Comparison of ENCODE assay signal across 8 cellular contexts in genomic region chr5:179624841-179625271, GRCh38. TPM values are rescaled to one million over a fixed set of nuclear protein-coding genes. Genes with fewer than 3 reads are reported as not detected.
DNase-seq lines count a peak whose midpoint lies in the region; ATAC-seq, FAIRE-seq and TF ChIP-seq lines count a peak whose summit lies in the region.

No MANE protein-coding gene starts in this region.

- H3K9me3 Mint-ChIP-seq in T-helper 2 cell treated with Interferon-gamma antibody and Interleukin-4, amounts not matched to agents 5 μg/mL and 100 μg/mL, for 36 hours = no peaks in the 10 kb centered on the region

- no peak for ATAC-seq in HG03342 (IDR thresholded peaks at IDR 0.05; ENCODE audit: unreplicated experiment)
- no peak for ATAC-seq in GM19452 (IDR thresholded peaks at IDR 0.05; ENCODE audit: unreplicated experiment)

- TF ChIP-seq CTCF in WERI-Rb-1 (IDR thresholded peaks at IDR 0.05; ENCODE audit: low read depth, low read length) = no peak

- H3K27ac ChIP-seq in WERI-Rb-1 (peak overlapping the region; percentile 96), iPS-18a (ENCODE audit: low read length) (no peak overlapping the region), stomach smooth muscle (ENCODE audit: low read length) (peak overlapping the region; percentile 99)

- peak overlapping the region; percentile 100 for H3K27ac Mint-ChIP-seq in T-helper 2 cell treated with Interferon-gamma antibody and Interleukin-4, amounts not matched to agents 5 μg/mL and 100 μg/mL, for 36 hours

- peak overlapping the region; percentile 98 for H3K4me3 Mint-ChIP-seq in T-helper 2 cell treated with Interferon-gamma antibody and Interleukin-4, amounts not matched to agents 5 μg/mL and 100 μg/mL, for 36 hours

- FAIRE-seq in frontal cortex (lab: Jason Lieb, UNC) = no peak

- peaks cover 26% of the 10 kb centered on the region for H3K4me1 Mint-ChIP-seq in T-helper 2 cell treated with Interferon-gamma antibody and Interleukin-4, amounts not matched to agents 5 μg/mL and 100 μg/mL, for 36 hours (ENCODE audit: low read depth)

- H3K27me3 ChIP-seq in WERI-Rb-1 (ENCODE audit: insufficient read depth, low read depth, severe bottlenecking) (no peaks in the 10 kb centered on the region), iPS-18a (ENCODE audit: control insufficient read depth, insufficient read depth, low read length) (no peaks in the 10 kb centered on the region), stomach smooth muscle (ENCODE audit: control insufficient read depth in 1 of 2, insufficient read depth in 2 of 2, low read length in 2 of 2) (no peaks in the 10 kb centered on the region)

- H3K9ac ChIP-seq in iPS-18a (ENCODE audit: low read length) = peak overlapping the region; percentile 99
- peak overlapping the region; percentile 93 to 98 for H3K9ac ChIP-seq in stomach smooth muscle (ENCODE audit: low read length in 2 of 2)

- H3K36me3 ChIP-seq in WERI-Rb-1 = peaks cover 33% of the 10 kb centered on the region
- H3K36me3 ChIP-seq in iPS-18a (ENCODE audit: control insufficient read depth, low read depth, low read length) = peaks cover 27% of the 10 kb centered on the region
- H3K36me3 ChIP-seq in stomach smooth muscle (ENCODE audit: control insufficient read depth in 2 of 2, insufficient read depth in 2 of 2, low read length in 2 of 2) = peaks cover 12 to 21% of the 10 kb centered on the region in 2 donors

- H3K27me3 Mint-ChIP-seq in T-helper 2 cell treated with Interferon-gamma antibody and Interleukin-4, amounts not matched to agents 5 μg/mL and 100 μg/mL, for 36 hours (ENCODE audit: low read depth) = peaks cover 5% of the 10 kb centered on the region

- no peaks in the 10 kb centered on the region for H3K9me3 ChIP-seq in WERI-Rb-1 (ENCODE audit: severe bottlenecking)
- H3K9me3 ChIP-seq in iPS-18a (ENCODE audit: control insufficient read depth, low read depth, low read length) = no peaks in the 10 kb centered on the region
- no peaks in the 10 kb centered on the region for H3K9me3 ChIP-seq in stomach smooth muscle (ENCODE audit: control insufficient read depth in 2 of 2, low read length in 2 of 2)

- H3K4me3 ChIP-seq in WERI-Rb-1 (ENCODE audit: low read depth, low read length) (no peak overlapping the region), iPS-18a (ENCODE audit: low read length) (peak overlapping the region; percentile 92), stomach smooth muscle (ENCODE audit: low read length in 2 of 2) (peak overlapping the region; percentile 86 to 98)

- peaks cover 36% of the 10 kb centered on the region for H3K36me3 Mint-ChIP-seq in T-helper 2 cell treated with Interferon-gamma antibody and Interleukin-4, amounts not matched to agents 5 μg/mL and 100 μg/mL, for 36 hours (ENCODE audit: low read depth)

- DNase-seq in T-helper 2 cell treated with Interferon-gamma antibody and Interleukin-4, amounts not matched to agents 5 μg/mL and 100 μg/mL, for 36 hours (ENCODE audit: low spot score) = no peak
- DNase-seq in T-helper 2 cell = no peak
- peak; percentile 28 for DNase-seq in WERI-Rb-1
- no peak for DNase-seq in frontal cortex (ENCODE audit: low spot score in 2 of 2)

- peaks cover 28% of the 10 kb centered on the region for H3K4me1 ChIP-seq in iPS-18a (ENCODE audit: control insufficient read depth, low read depth, low read length)
- H3K4me1 ChIP-seq in stomach smooth muscle (ENCODE audit: control insufficient read depth, insufficient read depth, low read length) = peaks cover 30% of the 10 kb centered on the region

RNA-seq across cellular contexts. Expression of gene HNRNPH1, which starts 1.4 kb away (rescaled TPM):
- 818 TPM for total RNA-seq in frontal cortex

RNA-seq across cellular contexts. Expression of gene CBY3, which starts 56.0 kb away (rescaled TPM):
- total RNA-seq in frontal cortex = not detected
